Comparison of ENCODE assay signal across 3 cellular contexts in the genomic region with DNA sequence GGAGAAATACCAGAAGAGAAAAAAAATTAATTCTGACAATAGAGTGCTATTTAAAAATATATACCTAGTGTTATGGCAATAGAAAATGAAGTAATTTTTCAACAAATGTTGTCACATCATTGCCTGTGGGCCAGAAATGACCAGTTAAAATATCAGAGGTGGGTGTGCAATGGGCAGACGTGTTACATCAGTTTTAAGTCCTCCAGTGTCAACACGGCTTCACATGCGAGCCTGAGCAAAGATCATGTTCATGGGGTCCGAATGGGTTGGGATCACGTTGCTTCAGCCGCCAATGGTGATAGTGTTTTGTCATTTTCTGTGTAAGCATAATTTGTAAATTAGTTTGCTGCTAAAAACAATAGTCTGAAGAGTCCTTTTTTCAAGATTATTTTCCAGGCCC.
TF ChIP-seq lines count a peak whose summit lies in the region.

No MANE protein-coding gene starts in this region.

TF ChIP-seq in HepG2, 621 proteins besides CTCF, POLR2A, EP300 and RAD21:
- TF ChIP-seq ZNF24 (IDR thresholded peaks at IDR 0.05) (no peak), ZNF605 (CRISPR knock-in tag; IDR thresholded peaks at IDR 0.05) (no peak), REL (CRISPR knock-in tag; conservative IDR thresholded peaks at IDR 0.05) (no peak), HES4 (CRISPR knock-in tag; IDR thresholded peaks at IDR 0.05; ENCODE audit: borderline replicate concordance) (no peak), ZNF674 (CRISPR knock-in tag; IDR thresholded peaks at IDR 0.05; ENCODE audit: low read depth) (no peak), SRSF1 (optimal IDR thresholded peaks at IDR 0.05; ENCODE audit: low read depth, low read length) (no peak), ZNF446 (CRISPR knock-in tag; IDR thresholded peaks at IDR 0.05) (no peak), HNF4A (CRISPR knock-in tag; IDR thresholded peaks at IDR 0.05) (0 out of 2 replicates have a peak, but pooled peaks have one; percentile 7), ZNF460 (CRISPR knock-in tag; IDR thresholded peaks at IDR 0.05; ENCODE audit: borderline replicate concordance) (no peak), RARG (CRISPR knock-in tag; IDR thresholded peaks at IDR 0.05; ENCODE audit: low read depth) (no peak)
- TF ChIP-seq, protein P1, sequence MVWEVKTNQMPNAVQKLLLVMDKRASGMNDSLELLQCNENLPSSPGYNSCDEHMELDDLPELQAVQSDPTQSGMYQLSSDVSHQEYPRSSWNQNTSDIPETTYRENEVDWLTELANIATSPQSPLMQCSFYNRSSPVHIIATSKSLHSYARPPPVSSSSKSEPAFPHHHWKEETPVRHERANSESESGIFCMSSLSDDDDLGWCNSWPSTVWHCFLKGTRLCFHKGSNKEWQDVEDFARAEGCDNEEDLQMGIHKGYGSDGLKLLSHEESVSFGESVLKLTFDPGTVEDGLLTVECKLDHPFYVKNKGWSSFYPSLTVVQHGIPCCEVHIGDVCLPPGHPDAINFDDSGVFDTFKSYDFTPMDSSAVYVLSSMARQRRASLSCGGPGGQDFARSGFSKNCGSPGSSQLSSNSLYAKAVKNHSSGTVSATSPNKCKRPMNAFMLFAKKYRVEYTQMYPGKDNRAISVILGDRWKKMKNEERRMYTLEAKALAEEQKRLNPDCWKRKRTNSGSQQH (CRISPR knock-in tag; IDR thresholded peaks at IDR 0.05; ENCODE audit: low read depth), result no peak
- TF ChIP-seq, protein P2, sequence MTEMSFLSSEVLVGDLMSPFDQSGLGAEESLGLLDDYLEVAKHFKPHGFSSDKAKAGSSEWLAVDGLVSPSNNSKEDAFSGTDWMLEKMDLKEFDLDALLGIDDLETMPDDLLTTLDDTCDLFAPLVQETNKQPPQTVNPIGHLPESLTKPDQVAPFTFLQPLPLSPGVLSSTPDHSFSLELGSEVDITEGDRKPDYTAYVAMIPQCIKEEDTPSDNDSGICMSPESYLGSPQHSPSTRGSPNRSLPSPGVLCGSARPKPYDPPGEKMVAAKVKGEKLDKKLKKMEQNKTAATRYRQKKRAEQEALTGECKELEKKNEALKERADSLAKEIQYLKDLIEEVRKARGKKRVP (CRISPR knock-in tag; IDR thresholded peaks at IDR 0.05), result peak in 1 of 2 experiments; percentile 86; a peak in 2 of 4 replicates

TF ChIP-seq in IMR-90, 13 proteins besides CTCF, POLR2A, EP300 and RAD21:
- TF ChIP-seq, protein P3, sequence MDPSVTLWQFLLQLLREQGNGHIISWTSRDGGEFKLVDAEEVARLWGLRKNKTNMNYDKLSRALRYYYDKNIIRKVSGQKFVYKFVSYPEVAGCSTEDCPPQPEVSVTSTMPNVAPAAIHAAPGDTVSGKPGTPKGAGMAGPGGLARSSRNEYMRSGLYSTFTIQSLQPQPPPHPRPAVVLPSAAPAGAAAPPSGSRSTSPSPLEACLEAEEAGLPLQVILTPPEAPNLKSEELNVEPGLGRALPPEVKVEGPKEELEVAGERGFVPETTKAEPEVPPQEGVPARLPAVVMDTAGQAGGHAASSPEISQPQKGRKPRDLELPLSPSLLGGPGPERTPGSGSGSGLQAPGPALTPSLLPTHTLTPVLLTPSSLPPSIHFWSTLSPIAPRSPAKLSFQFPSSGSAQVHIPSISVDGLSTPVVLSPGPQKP (IDR thresholded peaks at IDR 0.05; ENCODE audit: borderline replicate concordance, low read depth, low read length), result no peak
- TF ChIP-seq NFE2L2 (IDR thresholded peaks at IDR 0.05; ENCODE audit: low read depth, low read length), result no peak
- no peak for TF ChIP-seq CEBPB (IDR thresholded peaks at IDR 0.05; ENCODE audit: low read depth, low read length)
- TF ChIP-seq RFX5 (IDR thresholded peaks at IDR 0.05; ENCODE audit: low read depth, low read length), result no peak
- no peak for TF ChIP-seq MAFK (IDR thresholded peaks at IDR 0.05; ENCODE audit: low read depth, low read length)
- no peak for TF ChIP-seq SMC3 (IDR thresholded peaks at IDR 0.05; ENCODE audit: low read depth, low read length)

TF ChIP-seq in GM12878, 131 proteins besides CTCF, POLR2A, EP300 and RAD21:
- TF ChIP-seq, protein P3 (IDR thresholded peaks at IDR 0.05; ENCODE audit: low read depth, low read length), result no peak
- TF ChIP-seq, protein P4, sequence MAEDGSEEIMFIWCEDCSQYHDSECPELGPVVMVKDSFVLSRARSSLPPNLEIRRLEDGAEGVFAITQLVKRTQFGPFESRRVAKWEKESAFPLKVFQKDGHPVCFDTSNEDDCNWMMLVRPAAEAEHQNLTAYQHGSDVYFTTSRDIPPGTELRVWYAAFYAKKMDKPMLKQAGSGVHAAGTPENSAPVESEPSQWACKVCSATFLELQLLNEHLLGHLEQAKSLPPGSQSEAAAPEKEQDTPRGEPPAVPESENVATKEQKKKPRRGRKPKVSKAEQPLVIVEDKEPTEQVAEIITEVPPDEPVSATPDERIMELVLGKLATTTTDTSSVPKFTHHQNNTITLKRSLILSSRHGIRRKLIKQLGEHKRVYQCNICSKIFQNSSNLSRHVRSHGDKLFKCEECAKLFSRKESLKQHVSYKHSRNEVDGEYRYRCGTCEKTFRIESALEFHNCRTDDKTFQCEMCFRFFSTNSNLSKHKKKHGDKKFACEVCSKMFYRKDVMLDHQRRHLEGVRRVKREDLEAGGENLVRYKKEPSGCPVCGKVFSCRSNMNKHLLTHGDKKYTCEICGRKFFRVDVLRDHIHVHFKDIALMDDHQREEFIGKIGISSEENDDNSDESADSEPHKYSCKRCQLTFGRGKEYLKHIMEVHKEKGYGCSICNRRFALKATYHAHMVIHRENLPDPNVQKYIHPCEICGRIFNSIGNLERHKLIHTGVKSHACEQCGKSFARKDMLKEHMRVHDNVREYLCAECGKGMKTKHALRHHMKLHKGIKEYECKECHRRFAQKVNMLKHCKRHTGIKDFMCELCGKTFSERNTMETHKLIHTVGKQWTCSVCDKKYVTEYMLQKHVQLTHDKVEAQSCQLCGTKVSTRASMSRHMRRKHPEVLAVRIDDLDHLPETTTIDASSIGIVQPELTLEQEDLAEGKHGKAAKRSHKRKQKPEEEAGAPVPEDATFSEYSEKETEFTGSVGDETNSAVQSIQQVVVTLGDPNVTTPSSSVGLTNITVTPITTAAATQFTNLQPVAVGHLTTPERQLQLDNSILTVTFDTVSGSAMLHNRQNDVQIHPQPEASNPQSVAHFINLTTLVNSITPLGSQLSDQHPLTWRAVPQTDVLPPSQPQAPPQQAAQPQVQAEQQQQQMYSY (CRISPR knock-in tag; IDR thresholded peaks at IDR 0.05), result no peak
